ENCODE assay signal across 12 cellular contexts in genomic region chr1:197391303-197392226, GRCh38.
DNase-seq lines count a peak whose midpoint lies in the region; FAIRE-seq and TF ChIP-seq lines count a peak whose summit lies in the region.
"Had no signal": no experiment of that assay in that cellular context is flagged by ENCODE, and none has a peak within 500 bp of the region (broad histone marks: within the 10 kb centered on the region; RNA-seq: fewer than 3 reads in every experiment).

No MANE protein-coding gene starts in this region.

- no peak overlapping the region for H3K27ac ChIP-seq in CD8-positive, alpha-beta memory T cell (ENCODE audit: low read depth, low read length)
- H3K27ac ChIP-seq in HL-60 (replicated peaks) = peak overlapping the region; percentile 44
- no peak overlapping the region for H3K27ac ChIP-seq in dorsolateral prefrontal cortex
- H3K27ac ChIP-seq in small intestine (ENCODE audit: low read depth in 1 of 2, low read length in 1 of 2) = no peak overlapping the region
- H3K27ac ChIP-seq: thoracic aorta had no signal

- peaks cover 24 to 42% (median 37%) of the 10 kb centered on the region in 3 donors for H3K4me1 Mint-ChIP-seq in CD8-positive, alpha-beta memory T cell
- peaks cover 16% of the 10 kb centered on the region for H3K4me1 Mint-ChIP-seq in T-helper 2 cell treated with Interferon-gamma antibody and Interleukin-4, amounts not matched to agents 5 μg/mL and 100 μg/mL, for 36 hours (ENCODE audit: low read depth)

- no peak overlapping the region for H3K4me3 ChIP-seq in CD8-positive, alpha-beta memory T cell (ENCODE audit: low read length)
- H3K4me3 ChIP-seq in HL-60 (replicated peaks; ENCODE audit: insufficient read depth, low read length) (no peak overlapping the region), epithelial cell of proximal tubule (ENCODE audit: low read depth, low read length) (no peak overlapping the region), dorsolateral prefrontal cortex (no peak overlapping the region), small intestine (ENCODE audit: low read depth in 1 of 2, low read length in 2 of 2) (no peak overlapping the region)
- H3K4me3 ChIP-seq: lung, thoracic aorta had no signal

- H3K36me3 ChIP-seq in CD8-positive, alpha-beta memory T cell (ENCODE audit: insufficient read depth, low read length) = no peaks in the 10 kb centered on the region
- no peaks in the 10 kb centered on the region for H3K36me3 ChIP-seq in small intestine (ENCODE audit: control insufficient read depth in 2 of 2, insufficient read depth in 2 of 2, low read length in 2 of 2)
- H3K36me3 ChIP-seq: thoracic aorta had no signal

- intact Hi-C loops in dorsolateral prefrontal cortex (cut with DNase I) = no loop called here

- peaks cover 37% of the 10 kb centered on the region for H3K4me1 ChIP-seq in CD8-positive, alpha-beta memory T cell (ENCODE audit: insufficient read depth, low read length)
- no peaks in the 10 kb centered on the region for H3K4me1 ChIP-seq in small intestine (ENCODE audit: control insufficient read depth in 2 of 2, insufficient read depth in 1 of 2, low read depth in 1 of 2, low read length in 1 of 2)

- no peaks in the 10 kb centered on the region for H3K9me3 ChIP-seq in CD8-positive, alpha-beta memory T cell (ENCODE audit: low read length)
- no peaks in the 10 kb centered on the region for H3K9me3 ChIP-seq in small intestine (ENCODE audit: control insufficient read depth, low read depth)
- H3K9me3 ChIP-seq: thoracic aorta had no signal

- POLR2A ChIA-PET in CD8-positive, alpha-beta memory T cell (lab: Charles Lee) = no interaction called here

- CTCF ChIA-PET in CD8-positive, alpha-beta memory T cell (lab: Charles Lee) = interaction anchor here (0.8 to 1.3 kb wide), 2 partner anchors 8 to 28 kb away, joined by 3 read pairs; no protein-coding TSS in a partner anchor

- H3K4me3 Mint-ChIP-seq in CD8-positive, alpha-beta memory T cell = peak overlapping the region in 5 of 7 donors; percentile 3 to 23 (median 6)
- H3K4me3 Mint-ChIP-seq in T-helper 2 cell treated with Interferon-gamma antibody and Interleukin-4, amounts not matched to agents 5 μg/mL and 100 μg/mL, for 36 hours = peak overlapping the region; percentile 36

- no peak for FAIRE-seq in small intestine (lab: Jason Lieb, UNC)

- peak overlapping the region; percentile 43 to 91 (median 73) for H3K27ac Mint-ChIP-seq in CD8-positive, alpha-beta memory T cell
- H3K27ac Mint-ChIP-seq in T-helper 2 cell treated with Interferon-gamma antibody and Interleukin-4, amounts not matched to agents 5 μg/mL and 100 μg/mL, for 36 hours = peak overlapping the region; percentile 53

- H3K27me3 ChIP-seq in CD8-positive, alpha-beta memory T cell (ENCODE audit: insufficient read depth, low read length, poor library complexity, severe bottlenecking) = no peaks in the 10 kb centered on the region
- H3K27me3 ChIP-seq in HL-60 (ENCODE audit: insufficient read depth, poor library complexity, severe bottlenecking) (no peaks in the 10 kb centered on the region), dorsolateral prefrontal cortex (no peaks in the 10 kb centered on the region), small intestine (ENCODE audit: control insufficient read depth in 2 of 2, insufficient read depth in 2 of 2, low read length in 2 of 2) (no peaks in the 10 kb centered on the region)

- peaks cover 6 to 10% of the 10 kb centered on the region in 2 donors for H3K27me3 Mint-ChIP-seq in CD8-positive, alpha-beta memory T cell
- H3K27me3 Mint-ChIP-seq in T-helper 2 cell treated with Interferon-gamma antibody and Interleukin-4, amounts not matched to agents 5 μg/mL and 100 μg/mL, for 36 hours (ENCODE audit: low read depth) = peaks cover 18% of the 10 kb centered on the region

- 56 to 58% (median 57%) methylated on average over 3 of the region's 3 CpGs for WGBS in small intestine, 3 donors

- H3K36me3 Mint-ChIP-seq in CD8-positive, alpha-beta memory T cell = no peaks in the 10 kb centered on the region
- no peaks in the 10 kb centered on the region for H3K36me3 Mint-ChIP-seq in T-helper 2 cell treated with Interferon-gamma antibody and Interleukin-4, amounts not matched to agents 5 μg/mL and 100 μg/mL, for 36 hours (ENCODE audit: low read depth)

- H3K9me3 Mint-ChIP-seq in CD8-positive, alpha-beta memory T cell = no peaks in the 10 kb centered on the region
- no peaks in the 10 kb centered on the region for H3K9me3 Mint-ChIP-seq in T-helper 2 cell treated with Interferon-gamma antibody and Interleukin-4, amounts not matched to agents 5 μg/mL and 100 μg/mL, for 36 hours

- DNase-seq in CD8-positive, alpha-beta memory T cell = peak in 2 of 5 donors; percentile 58 to 77
- DNase-seq in HL-60 (ENCODE audit: low read depth in 1 of 2, low spot score in 1 of 2) (peak in 1 of 2 experiments; percentile 72), epithelial cell of proximal tubule (ENCODE audit: low read depth) (no peak), dorsolateral prefrontal cortex (no peak), DMS153 (lab: John Stamatoyannopoulos, UW) (no peak), cortex of kidney (lab: John Stamatoyannopoulos, UW) (no peak), small intestine (no peak)
- DNase-seq in T-helper 2 cell treated with Interferon-gamma antibody and Interleukin-4, amounts not matched to agents 5 μg/mL and 100 μg/mL, for 36 hours (ENCODE audit: low spot score) = no peak
- DNase-seq: KG1; stimulated activated CD4-positive, alpha-beta T cell treated with anti-CD3 and anti-CD28 coated beads, Interleukin-4, amount 100 ng/mL, for 4 hours had no signal

- TF ChIP-seq CTCF in HL-60 (IDR thresholded peaks at IDR 0.05; ENCODE audit: insufficient read depth, low read length) (no peak), epithelial cell of proximal tubule (conservative IDR thresholded peaks at IDR 0.05; ENCODE audit: low read depth, low read length) (peak; percentile 18), dorsolateral prefrontal cortex (IDR thresholded peaks at IDR 0.05 in 54 of 56, conservative IDR thresholded peaks at IDR 0.05 in 2 of 56; ENCODE audit: low read depth in 1 of 56, partially characterized antibody in 56 of 56) (no peak)
